In genomic region chr5:178995341-178995690, GRCh38 we compare ENCODE assay signal across 32 cellular contexts. TPM values are rescaled to one million over a fixed set of nuclear protein-coding genes. Genes with fewer than 3 reads are reported as not detected.
DNase-seq lines count a peak whose midpoint lies in the region; TF ChIP-seq lines count a peak whose summit lies in the region.
"Had no signal": no experiment of that assay in that cellular context is flagged by ENCODE, and none has a peak within 500 bp of the region (broad histone marks: within the 10 kb centered on the region; RNA-seq: fewer than 3 reads in every experiment).

No MANE protein-coding gene starts in this region.

- no peak for TF ChIP-seq CTCF in progenitor cell of endocrine pancreas (IDR thresholded peaks at IDR 0.05; ENCODE audit: unreplicated experiment)

- no peaks in the 10 kb centered on the region for H3K36me3 Mint-ChIP-seq in progenitor cell of endocrine pancreas (ENCODE audit: insufficient read depth)
- H3K36me3 Mint-ChIP-seq: CD4-positive, alpha-beta memory T cell; stimulated activated memory B cell treated with anti-CD40 and anti-IgM and Interleukin-4, amounts not matched to agents 10 μg/mL and 1 μg/mL and 100 μg/mL, for 72 hours had no signal

- H3K4me1 Mint-ChIP-seq in progenitor cell of endocrine pancreas (ENCODE audit: low read depth): no peaks in the 10 kb centered on the region
- H3K4me1 Mint-ChIP-seq: central memory CD8-positive, alpha-beta T cell; stimulated activated memory B cell treated with anti-CD40 and anti-IgM and Interleukin-4, amounts not matched to agents 10 μg/mL and 1 μg/mL and 100 μg/mL, for 72 hours had no signal

- H3K27me3 Mint-ChIP-seq in progenitor cell of endocrine pancreas: peaks cover 56% of the 10 kb centered on the region

- peak overlapping the region; percentile 48 for H3K4me3 ChIP-seq in HUES48 (ENCODE audit: low read depth, low read length)
- peak overlapping the region; percentile 23 for H3K4me3 ChIP-seq in adipocyte (ENCODE audit: low read length)
- peak overlapping the region; percentile 26 for H3K4me3 ChIP-seq in iPS-15b (ENCODE audit: low read depth, low read length)
- H3K4me3 ChIP-seq: SK-N-MC, suprapubic skin, vagina had no signal

- H3K9me3 ChIP-seq in HUES48 (ENCODE audit: control insufficient read depth, insufficient read depth, low read length) (peaks cover 39% of the 10 kb centered on the region), adipocyte (ENCODE audit: control insufficient read depth, low read length) (peaks cover 5% of the 10 kb centered on the region), iPS-15b (ENCODE audit: control insufficient read depth, insufficient read depth, low read length) (no peaks in the 10 kb centered on the region)
- H3K9me3 ChIP-seq: suprapubic skin, vagina had no signal

- peaks cover 4% of the 10 kb centered on the region for H3K9me3 Mint-ChIP-seq in progenitor cell of endocrine pancreas (ENCODE audit: low read depth)
- H3K9me3 Mint-ChIP-seq: activated T-cell treated with anti-CD3 and anti-CD28 coated beads, Interleukin-2, amount 50 U/mL, for 4 hours; central memory CD8-positive, alpha-beta T cell had no signal

- H3K27ac ChIP-seq in HUES48 (ENCODE audit: low read depth, low read length): no peak overlapping the region
- H3K27ac ChIP-seq: RWPE1, SK-N-MC, skin epidermis, suprapubic skin, vagina had no signal

- H3K36me3 ChIP-seq in HUES48 (ENCODE audit: control insufficient read depth, insufficient read depth, low read length): no peaks in the 10 kb centered on the region
- no peaks in the 10 kb centered on the region for H3K36me3 ChIP-seq in adipocyte (ENCODE audit: control insufficient read depth, insufficient read depth, low read length, severe bottlenecking)
- no peaks in the 10 kb centered on the region for H3K36me3 ChIP-seq in iPS-15b (ENCODE audit: control insufficient read depth, insufficient read depth, low read length)
- H3K36me3 ChIP-seq: suprapubic skin, vagina had no signal

- DNase-seq in adipocyte (ENCODE audit: low read depth): no peak
- DNase-seq in progenitor cell of endocrine pancreas (ENCODE audit: low spot score, unreplicated experiment): no peak
- no peak for DNase-seq in NCI-H2227 (lab: John Stamatoyannopoulos, UW; ENCODE audit: unreplicated experiment)
- DNase-seq in ecto neural progenitor cell (ENCODE audit: low spot score): no peak
- DNase-seq in NCI-H1092 treated with DMSO at 0.1 percent for 48 hours (lab: John Stamatoyannopoulos, UW): no peak
- DNase-seq: activated CD8-positive, alpha-beta memory T cell treated with anti-CD3 and anti-CD28 coated beads for 24 hours; activated naive CD4-positive, alpha-beta T cell treated with Interleukin-2 at 50 U/mL for 16 hours; activated T-cell treated with anti-CD3 and anti-CD28 coated beads, Interleukin-2, amount 50 U/mL, for 4 hours; aorta; CD4-positive, alpha-beta memory T cell; DMS153; effector CD4-positive, alpha-beta T cell; GDM1; KG1; naive thymus-derived CD4-positive, alpha-beta T cell; NCI-H1694; NCI-H2171 treated with DMSO at 0.1 percent for 48 hours; NCI-H526; posterior cingulate gyrus; T-helper 9 cell had no signal

- no peak overlapping the region for H3K9ac ChIP-seq in HUES48 (ENCODE audit: low read depth, low read length)
- H3K9ac ChIP-seq in adipocyte (ENCODE audit: low read length): no peak overlapping the region
- no peak overlapping the region for H3K9ac ChIP-seq in iPS-15b (ENCODE audit: low read depth, low read length)

- H3K4me3 Mint-ChIP-seq in progenitor cell of endocrine pancreas (ENCODE audit: low read depth): peak overlapping the region; percentile 25
- H3K4me3 Mint-ChIP-seq: activated T-cell treated with anti-CD3 and anti-CD28 coated beads, Interleukin-2, amount 50 U/mL, for 4 hours; CD4-positive, alpha-beta memory T cell; central memory CD8-positive, alpha-beta T cell; stimulated activated memory B cell treated with anti-CD40 and anti-IgM and Interleukin-4, amounts not matched to agents 10 μg/mL and 1 μg/mL and 100 μg/mL, for 72 hours had no signal

- no peak overlapping the region for H3K27ac Mint-ChIP-seq in progenitor cell of endocrine pancreas
- H3K27ac Mint-ChIP-seq: stimulated activated memory B cell treated with anti-CD40 and anti-IgM and Interleukin-4, amounts not matched to agents 10 μg/mL and 1 μg/mL and 100 μg/mL, for 72 hours had no signal

- H3K4me1 ChIP-seq in HUES48 (ENCODE audit: control insufficient read depth, insufficient read depth, low read length) (no peaks in the 10 kb centered on the region), adipocyte (ENCODE audit: control insufficient read depth, insufficient read depth, low read length) (no peaks in the 10 kb centered on the region), iPS-15b (ENCODE audit: control insufficient read depth, insufficient read depth, low read length) (no peaks in the 10 kb centered on the region)
- H3K4me1 ChIP-seq: vagina had no signal

- H3K27me3 ChIP-seq in HUES48 (ENCODE audit: control insufficient read depth, insufficient read depth, low read length) (peaks cover 38% of the 10 kb centered on the region), adipocyte (replicated peaks; ENCODE audit: control insufficient read depth, insufficient read depth, low read length) (peaks cover 20% of the 10 kb centered on the region), iPS-15b (ENCODE audit: control insufficient read depth, insufficient read depth, low read length) (peaks cover 33% of the 10 kb centered on the region)
- H3K27me3 ChIP-seq: vagina had no signal

RNA-seq across cellular contexts. Expression of gene GRM6, which starts 0.2 kb away (rescaled TPM):
- not detected in 2 replicates for total RNA-seq in progenitor cell of endocrine pancreas
- total RNA-seq: activated T-cell treated with anti-CD3 and anti-CD28 coated beads, Interleukin-2, amount 50 U/mL, for 4 hours; aorta; CD4-positive, alpha-beta memory T cell; esophagus mucosa; left lobe of liver; mesenteric fat pad; naive thymus-derived CD4-positive, alpha-beta T cell; vagina had no signal

RNA-seq across cellular contexts. Expression of gene ZNF879, which starts 28.3 kb away (rescaled TPM):
- total RNA-seq in progenitor cell of endocrine pancreas: 7.9 and 10.3 TPM in 2 replicates

RNA-seq across cellular contexts. Expression of gene ZNF454, which starts 54.3 kb away (rescaled TPM):
- 0.36 and 0.62 TPM in 2 replicates for total RNA-seq in progenitor cell of endocrine pancreas
- total RNA-seq: activated T-cell treated with anti-CD3 and anti-CD28 coated beads, Interleukin-2, amount 50 U/mL, for 4 hours had no signal
